1 cellular context compared by ENCODE assay signal in the genomic region with DNA sequence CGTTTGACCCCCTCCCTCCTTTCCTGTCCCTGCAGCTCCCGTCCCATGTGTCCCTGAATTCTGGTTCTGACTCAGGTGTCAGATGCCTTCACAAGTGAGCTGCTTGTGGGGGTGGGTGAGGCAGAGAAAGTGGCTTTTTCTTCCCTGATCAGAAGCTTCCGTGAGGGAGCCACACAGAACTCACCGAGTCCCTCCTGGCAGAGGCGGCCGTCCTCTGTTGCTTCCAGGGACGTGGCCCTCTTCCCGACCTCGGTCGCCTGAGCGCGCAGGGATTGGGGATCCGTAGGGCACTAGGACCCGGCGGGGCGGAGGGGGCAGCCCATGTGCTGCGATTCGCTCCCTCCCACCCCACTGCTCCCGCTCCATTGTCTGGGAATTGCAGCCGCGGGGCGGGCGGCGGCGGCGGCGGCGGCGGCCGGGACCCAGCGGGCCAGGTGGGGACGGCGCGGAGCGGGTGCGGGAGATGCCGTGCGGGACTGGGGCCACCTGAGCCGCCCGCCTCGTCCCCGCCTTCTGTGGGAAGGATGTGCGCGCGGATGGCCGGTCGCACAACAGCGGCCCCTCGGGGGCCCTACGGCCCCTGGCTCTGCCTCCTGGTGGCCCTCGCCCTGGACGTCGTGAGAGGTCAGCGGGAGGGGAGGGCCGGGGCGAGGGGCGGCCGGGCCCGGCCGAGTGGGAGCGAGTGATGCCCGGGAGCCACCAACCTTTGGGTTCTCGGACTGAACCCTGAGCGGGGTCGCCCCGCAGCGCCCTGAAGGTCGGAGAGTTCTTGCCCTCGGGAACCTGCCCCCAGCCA.
TF ChIP-seq lines count a peak whose summit lies in the region.

A gene with protein sequence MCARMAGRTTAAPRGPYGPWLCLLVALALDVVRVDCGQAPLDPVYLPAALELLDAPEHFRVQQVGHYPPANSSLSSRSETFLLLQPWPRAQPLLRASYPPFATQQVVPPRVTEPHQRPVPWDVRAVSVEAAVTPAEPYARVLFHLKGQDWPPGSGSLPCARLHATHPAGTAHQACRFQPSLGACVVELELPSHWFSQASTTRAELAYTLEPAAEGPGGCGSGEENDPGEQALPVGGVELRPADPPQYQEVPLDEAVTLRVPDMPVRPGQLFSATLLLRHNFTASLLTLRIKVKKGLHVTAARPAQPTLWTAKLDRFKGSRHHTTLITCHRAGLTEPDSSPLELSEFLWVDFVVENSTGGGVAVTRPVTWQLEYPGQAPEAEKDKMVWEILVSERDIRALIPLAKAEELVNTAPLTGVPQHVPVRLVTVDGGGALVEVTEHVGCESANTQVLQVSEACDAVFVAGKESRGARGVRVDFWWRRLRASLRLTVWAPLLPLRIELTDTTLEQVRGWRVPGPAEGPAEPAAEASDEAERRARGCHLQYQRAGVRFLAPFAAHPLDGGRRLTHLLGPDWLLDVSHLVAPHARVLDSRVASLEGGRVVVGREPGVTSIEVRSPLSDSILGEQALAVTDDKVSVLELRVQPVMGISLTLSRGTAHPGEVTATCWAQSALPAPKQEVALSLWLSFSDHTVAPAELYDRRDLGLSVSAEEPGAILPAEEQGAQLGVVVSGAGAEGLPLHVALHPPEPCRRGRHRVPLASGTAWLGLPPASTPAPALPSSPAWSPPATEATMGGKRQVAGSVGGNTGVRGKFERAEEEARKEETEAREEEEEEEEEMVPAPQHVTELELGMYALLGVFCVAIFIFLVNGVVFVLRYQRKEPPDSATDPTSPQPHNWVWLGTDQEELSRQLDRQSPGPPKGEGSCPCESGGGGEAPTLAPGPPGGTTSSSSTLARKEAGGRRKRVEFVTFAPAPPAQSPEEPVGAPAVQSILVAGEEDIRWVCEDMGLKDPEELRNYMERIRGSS (plus strand): TSS at position 351 of the 796 bp plus-strand sequence. CDS start 174 bp downstream, at position 525.

TF ChIP-seq in GM12878, 131 proteins besides CTCF, POLR2A, EP300 and RAD21 (continued from another document and continues in another):
- TF ChIP-seq, protein P1, sequence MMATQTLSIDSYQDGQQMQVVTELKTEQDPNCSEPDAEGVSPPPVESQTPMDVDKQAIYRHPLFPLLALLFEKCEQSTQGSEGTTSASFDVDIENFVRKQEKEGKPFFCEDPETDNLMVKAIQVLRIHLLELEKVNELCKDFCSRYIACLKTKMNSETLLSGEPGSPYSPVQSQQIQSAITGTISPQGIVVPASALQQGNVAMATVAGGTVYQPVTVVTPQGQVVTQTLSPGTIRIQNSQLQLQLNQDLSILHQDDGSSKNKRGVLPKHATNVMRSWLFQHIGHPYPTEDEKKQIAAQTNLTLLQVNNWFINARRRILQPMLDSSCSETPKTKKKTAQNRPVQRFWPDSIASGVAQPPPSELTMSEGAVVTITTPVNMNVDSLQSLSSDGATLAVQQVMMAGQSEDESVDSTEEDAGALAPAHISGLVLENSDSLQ (IDR thresholded peaks at IDR 0.05) = no peak
- TF ChIP-seq ESRRA (IDR thresholded peaks at IDR 0.05; ENCODE audit: low read length) (no peak), KLF5 (IDR thresholded peaks at IDR 0.05; ENCODE audit: partially characterized antibody) (no peak), TCF7 (IDR thresholded peaks at IDR 0.05; ENCODE audit: borderline replicate concordance) (no peak), CHD1 (IDR thresholded peaks at IDR 0.05; ENCODE audit: low read depth, low read length) (no peak), ZBED1 (IDR thresholded peaks at IDR 0.05; ENCODE audit: borderline replicate concordance) (peak; percentile 30; the same call in 1 of the 2 replicates), SMAD5 (IDR thresholded peaks at IDR 0.05; ENCODE audit: low read depth) (no peak), RBBP5 (conservative IDR thresholded peaks at IDR 0.05) (no peak), POU2F2 (IDR thresholded peaks at IDR 0.05; ENCODE audit: borderline replicate concordance, low read depth, low read length) (no peak), MEF2A (IDR thresholded peaks at IDR 0.05; ENCODE audit: insufficient read depth, low read depth, low read length) (no peak), FOXK2 (IDR thresholded peaks at IDR 0.05) (no peak), SPI1 (IDR thresholded peaks at IDR 0.05; ENCODE audit: borderline replicate concordance, insufficient read depth, low read depth, low read length) (no peak), ZNF207 (IDR thresholded peaks at IDR 0.05; ENCODE audit: borderline replicate concordance) (no peak), EGR1 (IDR thresholded peaks at IDR 0.05; ENCODE audit: borderline replicate concordance in 1 of 2, low read depth in 2 of 2, low read length in 2 of 2) (peak in 1 of 2 experiments; percentile 73; a peak in 2 of 3 replicates), HDGF (IDR thresholded peaks at IDR 0.05) (0 out of 2 replicates have a peak, but pooled peaks have one; percentile 48), SUPT20H (IDR thresholded peaks at IDR 0.05; ENCODE audit: borderline replicate concordance, control insufficient read depth, low read depth, low read length) (no peak), CEBPB (IDR thresholded peaks at IDR 0.05; ENCODE audit: borderline replicate concordance in 1 of 2, low read depth in 2 of 2, low read length in 2 of 2) (no peak), SMC3 (IDR thresholded peaks at IDR 0.05; ENCODE audit: borderline replicate concordance, low read length) (no peak), GABPA (IDR thresholded peaks at IDR 0.05; ENCODE audit: low read depth) (no peak), ZNF24 (IDR thresholded peaks at IDR 0.05) (no peak)
- TF ChIP-seq, protein P2, sequence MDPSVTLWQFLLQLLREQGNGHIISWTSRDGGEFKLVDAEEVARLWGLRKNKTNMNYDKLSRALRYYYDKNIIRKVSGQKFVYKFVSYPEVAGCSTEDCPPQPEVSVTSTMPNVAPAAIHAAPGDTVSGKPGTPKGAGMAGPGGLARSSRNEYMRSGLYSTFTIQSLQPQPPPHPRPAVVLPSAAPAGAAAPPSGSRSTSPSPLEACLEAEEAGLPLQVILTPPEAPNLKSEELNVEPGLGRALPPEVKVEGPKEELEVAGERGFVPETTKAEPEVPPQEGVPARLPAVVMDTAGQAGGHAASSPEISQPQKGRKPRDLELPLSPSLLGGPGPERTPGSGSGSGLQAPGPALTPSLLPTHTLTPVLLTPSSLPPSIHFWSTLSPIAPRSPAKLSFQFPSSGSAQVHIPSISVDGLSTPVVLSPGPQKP (IDR thresholded peaks at IDR 0.05; ENCODE audit: low read depth, low read length) = no peak
- TF ChIP-seq, protein P3, sequence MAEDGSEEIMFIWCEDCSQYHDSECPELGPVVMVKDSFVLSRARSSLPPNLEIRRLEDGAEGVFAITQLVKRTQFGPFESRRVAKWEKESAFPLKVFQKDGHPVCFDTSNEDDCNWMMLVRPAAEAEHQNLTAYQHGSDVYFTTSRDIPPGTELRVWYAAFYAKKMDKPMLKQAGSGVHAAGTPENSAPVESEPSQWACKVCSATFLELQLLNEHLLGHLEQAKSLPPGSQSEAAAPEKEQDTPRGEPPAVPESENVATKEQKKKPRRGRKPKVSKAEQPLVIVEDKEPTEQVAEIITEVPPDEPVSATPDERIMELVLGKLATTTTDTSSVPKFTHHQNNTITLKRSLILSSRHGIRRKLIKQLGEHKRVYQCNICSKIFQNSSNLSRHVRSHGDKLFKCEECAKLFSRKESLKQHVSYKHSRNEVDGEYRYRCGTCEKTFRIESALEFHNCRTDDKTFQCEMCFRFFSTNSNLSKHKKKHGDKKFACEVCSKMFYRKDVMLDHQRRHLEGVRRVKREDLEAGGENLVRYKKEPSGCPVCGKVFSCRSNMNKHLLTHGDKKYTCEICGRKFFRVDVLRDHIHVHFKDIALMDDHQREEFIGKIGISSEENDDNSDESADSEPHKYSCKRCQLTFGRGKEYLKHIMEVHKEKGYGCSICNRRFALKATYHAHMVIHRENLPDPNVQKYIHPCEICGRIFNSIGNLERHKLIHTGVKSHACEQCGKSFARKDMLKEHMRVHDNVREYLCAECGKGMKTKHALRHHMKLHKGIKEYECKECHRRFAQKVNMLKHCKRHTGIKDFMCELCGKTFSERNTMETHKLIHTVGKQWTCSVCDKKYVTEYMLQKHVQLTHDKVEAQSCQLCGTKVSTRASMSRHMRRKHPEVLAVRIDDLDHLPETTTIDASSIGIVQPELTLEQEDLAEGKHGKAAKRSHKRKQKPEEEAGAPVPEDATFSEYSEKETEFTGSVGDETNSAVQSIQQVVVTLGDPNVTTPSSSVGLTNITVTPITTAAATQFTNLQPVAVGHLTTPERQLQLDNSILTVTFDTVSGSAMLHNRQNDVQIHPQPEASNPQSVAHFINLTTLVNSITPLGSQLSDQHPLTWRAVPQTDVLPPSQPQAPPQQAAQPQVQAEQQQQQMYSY (CRISPR knock-in tag; IDR thresholded peaks at IDR 0.05) = no peak
- TF ChIP-seq, protein P4, sequence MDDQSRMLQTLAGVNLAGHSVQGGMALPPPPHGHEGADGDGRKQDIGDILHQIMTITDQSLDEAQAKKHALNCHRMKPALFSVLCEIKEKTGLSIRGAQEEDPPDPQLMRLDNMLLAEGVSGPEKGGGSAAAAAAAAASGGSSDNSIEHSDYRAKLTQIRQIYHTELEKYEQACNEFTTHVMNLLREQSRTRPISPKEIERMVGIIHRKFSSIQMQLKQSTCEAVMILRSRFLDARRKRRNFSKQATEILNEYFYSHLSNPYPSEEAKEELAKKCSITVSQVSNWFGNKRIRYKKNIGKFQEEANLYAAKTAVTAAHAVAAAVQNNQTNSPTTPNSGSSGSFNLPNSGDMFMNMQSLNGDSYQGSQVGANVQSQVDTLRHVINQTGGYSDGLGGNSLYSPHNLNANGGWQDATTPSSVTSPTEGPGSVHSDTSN (IDR thresholded peaks at IDR 0.05; ENCODE audit: insufficient replicate concordance, low read depth, low read length) = no peak
- TF ChIP-seq, protein P5, sequence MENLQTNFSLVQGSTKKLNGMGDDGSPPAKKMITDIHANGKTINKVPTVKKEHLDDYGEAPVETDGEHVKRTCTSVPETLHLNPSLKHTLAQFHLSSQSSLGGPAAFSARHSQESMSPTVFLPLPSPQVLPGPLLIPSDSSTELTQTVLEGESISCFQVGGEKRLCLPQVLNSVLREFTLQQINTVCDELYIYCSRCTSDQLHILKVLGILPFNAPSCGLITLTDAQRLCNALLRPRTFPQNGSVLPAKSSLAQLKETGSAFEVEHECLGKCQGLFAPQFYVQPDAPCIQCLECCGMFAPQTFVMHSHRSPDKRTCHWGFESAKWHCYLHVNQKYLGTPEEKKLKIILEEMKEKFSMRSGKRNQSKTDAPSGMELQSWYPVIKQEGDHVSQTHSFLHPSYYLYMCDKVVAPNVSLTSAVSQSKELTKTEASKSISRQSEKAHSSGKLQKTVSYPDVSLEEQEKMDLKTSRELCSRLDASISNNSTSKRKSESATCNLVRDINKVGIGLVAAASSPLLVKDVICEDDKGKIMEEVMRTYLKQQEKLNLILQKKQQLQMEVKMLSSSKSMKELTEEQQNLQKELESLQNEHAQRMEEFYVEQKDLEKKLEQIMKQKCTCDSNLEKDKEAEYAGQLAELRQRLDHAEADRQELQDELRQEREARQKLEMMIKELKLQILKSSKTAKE (IDR thresholded peaks at IDR 0.05; ENCODE audit: low read depth, poor library complexity, severe bottlenecking) = no peak
- TF ChIP-seq, protein P6, sequence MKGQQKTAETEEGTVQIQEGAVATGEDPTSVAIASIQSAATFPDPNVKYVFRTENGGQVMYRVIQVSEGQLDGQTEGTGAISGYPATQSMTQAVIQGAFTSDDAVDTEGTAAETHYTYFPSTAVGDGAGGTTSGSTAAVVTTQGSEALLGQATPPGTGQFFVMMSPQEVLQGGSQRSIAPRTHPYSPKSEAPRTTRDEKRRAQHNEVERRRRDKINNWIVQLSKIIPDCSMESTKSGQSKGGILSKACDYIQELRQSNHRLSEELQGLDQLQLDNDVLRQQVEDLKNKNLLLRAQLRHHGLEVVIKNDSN (IDR thresholded peaks at IDR 0.05; ENCODE audit: borderline replicate concordance, extremely low read length, insufficient read depth, low read depth, low read length) = peak; percentile 20
- TF ChIP-seq, protein P7, sequence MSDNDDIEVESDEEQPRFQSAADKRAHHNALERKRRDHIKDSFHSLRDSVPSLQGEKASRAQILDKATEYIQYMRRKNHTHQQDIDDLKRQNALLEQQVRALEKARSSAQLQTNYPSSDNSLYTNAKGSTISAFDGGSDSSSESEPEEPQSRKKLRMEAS (IDR thresholded peaks at IDR 0.05; ENCODE audit: low read depth, low read length) = peak; percentile 42; the same call in 1 of the 2 replicates
- TF ChIP-seq, protein P8, sequence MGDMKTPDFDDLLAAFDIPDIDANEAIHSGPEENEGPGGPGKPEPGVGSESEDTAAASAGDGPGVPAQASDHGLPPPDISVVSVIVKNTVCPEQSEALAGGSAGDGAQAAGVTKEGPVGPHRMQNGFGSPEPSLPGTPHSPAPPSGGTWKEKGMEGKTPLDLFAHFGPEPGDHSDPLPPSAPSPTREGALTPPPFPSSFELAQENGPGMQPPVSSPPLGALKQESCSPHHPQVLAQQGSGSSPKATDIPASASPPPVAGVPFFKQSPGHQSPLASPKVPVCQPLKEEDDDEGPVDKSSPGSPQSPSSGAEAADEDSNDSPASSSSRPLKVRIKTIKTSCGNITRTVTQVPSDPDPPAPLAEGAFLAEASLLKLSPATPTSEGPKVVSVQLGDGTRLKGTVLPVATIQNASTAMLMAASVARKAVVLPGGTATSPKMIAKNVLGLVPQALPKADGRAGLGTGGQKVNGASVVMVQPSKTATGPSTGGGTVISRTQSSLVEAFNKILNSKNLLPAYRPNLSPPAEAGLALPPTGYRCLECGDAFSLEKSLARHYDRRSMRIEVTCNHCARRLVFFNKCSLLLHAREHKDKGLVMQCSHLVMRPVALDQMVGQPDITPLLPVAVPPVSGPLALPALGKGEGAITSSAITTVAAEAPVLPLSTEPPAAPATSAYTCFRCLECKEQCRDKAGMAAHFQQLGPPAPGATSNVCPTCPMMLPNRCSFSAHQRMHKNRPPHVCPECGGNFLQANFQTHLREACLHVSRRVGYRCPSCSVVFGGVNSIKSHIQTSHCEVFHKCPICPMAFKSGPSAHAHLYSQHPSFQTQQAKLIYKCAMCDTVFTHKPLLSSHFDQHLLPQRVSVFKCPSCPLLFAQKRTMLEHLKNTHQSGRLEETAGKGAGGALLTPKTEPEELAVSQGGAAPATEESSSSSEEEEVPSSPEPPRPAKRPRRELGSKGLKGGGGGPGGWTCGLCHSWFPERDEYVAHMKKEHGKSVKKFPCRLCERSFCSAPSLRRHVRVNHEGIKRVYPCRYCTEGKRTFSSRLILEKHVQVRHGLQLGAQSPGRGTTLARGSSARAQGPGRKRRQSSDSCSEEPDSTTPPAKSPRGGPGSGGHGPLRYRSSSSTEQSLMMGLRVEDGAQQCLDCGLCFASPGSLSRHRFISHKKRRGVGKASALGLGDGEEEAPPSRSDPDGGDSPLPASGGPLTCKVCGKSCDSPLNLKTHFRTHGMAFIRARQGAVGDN (IDR thresholded peaks at IDR 0.05) = 0 out of 2 replicates have a peak, but pooled peaks have one; percentile 26
